Comparison of ENCODE assay signal across 8 cellular contexts in the genomic region with DNA sequence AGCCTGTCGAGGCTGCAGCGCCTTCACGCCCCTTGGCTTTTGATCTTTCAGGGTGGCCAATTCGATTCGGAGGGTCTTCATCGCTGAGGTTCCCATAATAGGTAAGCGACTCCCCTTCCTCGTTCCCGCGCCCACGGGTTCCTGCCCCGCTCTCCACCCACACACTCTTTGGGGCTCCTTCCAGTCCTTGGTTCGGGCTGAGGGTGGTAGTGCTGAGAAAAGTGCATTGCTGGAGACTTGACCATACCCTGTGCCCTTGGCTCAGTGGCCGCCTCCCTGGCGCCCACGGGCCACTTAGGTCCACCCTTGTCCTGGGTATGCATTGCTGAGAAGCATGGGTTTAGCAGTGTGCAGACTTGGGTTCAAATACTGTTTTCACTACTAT. TPM values are rescaled to one million over a fixed set of nuclear protein-coding genes. Genes with fewer than 3 reads are reported as not detected.
DNase-seq lines count a peak whose midpoint lies in the region; ATAC-seq and TF ChIP-seq lines count a peak whose summit lies in the region.

No MANE protein-coding gene starts in this region.

- H3K9me3 ChIP-seq in MM.1S (replicated peaks; ENCODE audit: insufficient read depth, low read length) (no peaks in the 10 kb centered on the region), ectodermal cell (ENCODE audit: control insufficient read depth, low read length) (no peaks in the 10 kb centered on the region)

- H3K9me3 Mint-ChIP-seq in naive thymus-derived CD8-positive, alpha-beta T cell = no peaks in the 10 kb centered on the region

- TF ChIP-seq CTCF in GM12875 (IDR thresholded peaks at IDR 0.05; ENCODE audit: borderline replicate concordance, insufficient read depth, low read depth, low read length) (no peak), MM.1S (IDR thresholded peaks at IDR 0.05; ENCODE audit: low read length) (no peak)

- H3K79me2 ChIP-seq in MM.1S (ENCODE audit: low read length) = peaks cover 25% of the 10 kb centered on the region

- H3K27me3 Mint-ChIP-seq in naive thymus-derived CD8-positive, alpha-beta T cell = no peaks in the 10 kb centered on the region

- no peaks in the 10 kb centered on the region for H3K9me2 ChIP-seq in MM.1S (replicated peaks; ENCODE audit: insufficient read depth, low read length)

- no peaks in the 10 kb centered on the region for H4K20me1 ChIP-seq in MM.1S (ENCODE audit: insufficient read depth, low read length)

- POLR2A ChIA-PET in naive thymus-derived CD8-positive, alpha-beta T cell (lab: Charles Lee) = interaction anchor here (0.7 to 3.9 kb wide), 15 partner anchors 9 to 162 kb away, joined by 3 to 58 read pairs (median 4); a partner anchor contains a TSS

- H3K4me3 ChIP-seq in GM12875 (ENCODE audit: low read depth, low read length) (peak overlapping the region; percentile 60), MM.1S (ENCODE audit: low read length) (peak overlapping the region; percentile 97), ectodermal cell (ENCODE audit: insufficient read depth, low read depth, low read length) (peak overlapping the region; percentile 62)

- DNase-seq in MM.1S (no peak), NCI-H1048 (lab: John Stamatoyannopoulos, UW) (no peak), NCI-H2107 (lab: John Stamatoyannopoulos, UW) (no peak), KBM-7 (no peak)
- no peak for DNase-seq in naive thymus-derived CD8-positive, alpha-beta T cell

- H3K4me2 ChIP-seq in MM.1S (ENCODE audit: low read depth, low read length) = peak overlapping the region; percentile 97

- in situ Hi-C loops in KBM-7 (cut with MboI; ENCODE audit: low pct_unique_long_range_greater_than_20kb, low sequenced_read_pairs) = no loop called here

- peak overlapping the region; percentile 93 to 100 (median 100) for H3K4me3 Mint-ChIP-seq in naive thymus-derived CD8-positive, alpha-beta T cell

- H3K27ac Mint-ChIP-seq in naive thymus-derived CD8-positive, alpha-beta T cell = peak overlapping the region; percentile 95 to 100 (median 99)

- WGBS in ectodermal cell, 2 experiments = 2% methylated on average over 14 to 16 of the region's 16 CpGs

- H3K27ac ChIP-seq in MM.1S (ENCODE audit: low read length) (no peak overlapping the region), ectodermal cell (ENCODE audit: insufficient read depth, low read depth, low read length, poor library complexity, severe bottlenecking) (no peak overlapping the region)

- H3K36me3 Mint-ChIP-seq in naive thymus-derived CD8-positive, alpha-beta T cell = peaks cover 0 to 73% (median 3%) of the 10 kb centered on the region in 3 donors

- H3K9ac ChIP-seq in MM.1S (ENCODE audit: low read length) = peak overlapping the region; percentile 74

- H2AFZ ChIP-seq in MM.1S (ENCODE audit: low read length) = no peak overlapping the region

- H3K27me3 ChIP-seq in MM.1S (replicated peaks; ENCODE audit: insufficient read depth, low read length) = no peaks in the 10 kb centered on the region
- H3K27me3 ChIP-seq in ectodermal cell (ENCODE audit: control insufficient read depth, insufficient read depth, low read length, poor library complexity, severe bottlenecking) = no peaks in the 10 kb centered on the region

- H3K4me1 Mint-ChIP-seq in naive thymus-derived CD8-positive, alpha-beta T cell = peaks cover 20 to 48% (median 36%) of the 10 kb centered on the region in 4 donors

- H3K4me1 ChIP-seq in MM.1S (ENCODE audit: low read length) (peaks cover 5% of the 10 kb centered on the region), ectodermal cell (ENCODE audit: control insufficient read depth, insufficient read depth, low read length) (peaks cover 3% of the 10 kb centered on the region)

- ATAC-seq in naive thymus-derived CD8-positive, alpha-beta T cell = peak in 1 of 2 donors; percentile 20
- ATAC-seq in HG03196 (IDR thresholded peaks at IDR 0.05; ENCODE audit: unreplicated experiment) = no peak

- H3K36me3 ChIP-seq in MM.1S (replicated peaks; ENCODE audit: insufficient read depth, low read length) (peaks cover 7% of the 10 kb centered on the region; the same call in 1 of the 2 replicates), ectodermal cell (ENCODE audit: control insufficient read depth, insufficient read depth, low read length) (peaks cover 22% of the 10 kb centered on the region)

- H3F3A ChIP-seq in MM.1S (ENCODE audit: insufficient read depth, low read length) = peaks cover 9% of the 10 kb centered on the region; the same call in 1 of the 2 replicates

RNA-seq across cellular contexts. Expression of a gene that starts 0.5 kb away (rescaled TPM):
- polyA plus RNA-seq in ectodermal cell (2013, experiment 1 of 4) = 71.2 TPM
- polyA plus RNA-seq in ectodermal cell (2013, experiment 2 of 4) = 81.3 TPM
- polyA plus RNA-seq in ectodermal cell (2013, experiment 3 of 4) = 77.1 TPM
- polyA plus RNA-seq in ectodermal cell (2013, experiment 4 of 4) = 82.5 TPM
- total RNA-seq in naive thymus-derived CD8-positive, alpha-beta T cell = 100 to 1,000 TPM; 103 to 104 TPM
- polyA plus RNA-seq in naive thymus-derived CD8-positive, alpha-beta T cell = 10 to 100 TPM; 46.7 to 48.6 (median 47.4) TPM

RNA-seq across cellular contexts. Expression of a gene that starts 15.7 kb away (rescaled TPM):
- 28.3 TPM for polyA plus RNA-seq in ectodermal cell (2013, experiment 1 of 4)
- polyA plus RNA-seq in ectodermal cell (2013, experiment 2 of 4) = 19.9 TPM
- 24.9 TPM for polyA plus RNA-seq in ectodermal cell (2013, experiment 3 of 4)
- 27.4 TPM for polyA plus RNA-seq in ectodermal cell (2013, experiment 4 of 4)
- total RNA-seq in naive thymus-derived CD8-positive, alpha-beta T cell = 10 to 100 TPM; 35.8 to 38.3 TPM
- 10 to 100 TPM; 22.8 to 59.0 (median 29.7) TPM for polyA plus RNA-seq in naive thymus-derived CD8-positive, alpha-beta T cell

RNA-seq across cellular contexts. Expression of a gene that starts 15.8 kb away (rescaled TPM):
- polyA plus RNA-seq in ectodermal cell (2013, experiment 1 of 4) = 90.4 TPM
- polyA plus RNA-seq in ectodermal cell (2013, experiment 2 of 4) = 98.4 TPM
- 69.8 TPM for polyA plus RNA-seq in ectodermal cell (2013, experiment 3 of 4)
- polyA plus RNA-seq in ectodermal cell (2013, experiment 4 of 4) = 82.3 TPM
- 10 to 100 TPM; 37.2 to 44.3 TPM for total RNA-seq in naive thymus-derived CD8-positive, alpha-beta T cell
- polyA plus RNA-seq in naive thymus-derived CD8-positive, alpha-beta T cell = 100 to 1,000 TPM in 2 of 3 donors, 10 to 100 TPM in 1; 81.1 to 143 (median 108) TPM

RNA-seq across cellular contexts. Expression of a gene that starts 23.3 kb away (rescaled TPM):
- polyA plus RNA-seq in ectodermal cell (2013, experiment 1 of 4) = 20.9 TPM
- 17.0 TPM for polyA plus RNA-seq in ectodermal cell (2013, experiment 2 of 4)
- 20.0 TPM for polyA plus RNA-seq in ectodermal cell (2013, experiment 3 of 4)
- polyA plus RNA-seq in ectodermal cell (2013, experiment 4 of 4) = 16.5 TPM
- total RNA-seq in naive thymus-derived CD8-positive, alpha-beta T cell = 1 to 10 TPM; 3.9 to 4.8 TPM
- 1 to 10 TPM; 1.8 to 4.7 (median 3.1) TPM for polyA plus RNA-seq in naive thymus-derived CD8-positive, alpha-beta T cell

RNA-seq across cellular contexts. Expression of a gene that starts 58.4 kb away (rescaled TPM):
- polyA plus RNA-seq in ectodermal cell (2013, experiment 1 of 4) = not detected
- polyA plus RNA-seq in ectodermal cell (2013, experiment 2 of 4) = not detected
- not detected for polyA plus RNA-seq in ectodermal cell (2013, experiment 3 of 4)
- polyA plus RNA-seq in ectodermal cell (2013, experiment 4 of 4) = not detected
- total RNA-seq in naive thymus-derived CD8-positive, alpha-beta T cell = not detected
- polyA plus RNA-seq in naive thymus-derived CD8-positive, alpha-beta T cell = not detected
